In genomic region chr20:38748863-38749153, GRCh38 we compare ENCODE assay signal across 8 cellular contexts. TPM values are rescaled to one million over a fixed set of nuclear protein-coding genes. Genes with fewer than 3 reads are reported as not detected.
A peak's percentile ranks its signal among the peaks of the same experiment; 100 is the strongest.
DNase-seq lines count a peak whose midpoint lies in the region; ATAC-seq and TF ChIP-seq lines count a peak whose summit lies in the region.

No MANE protein-coding gene starts in this region.

- H3K4me3 Mint-ChIP-seq in activated CD4-positive, alpha-beta T cell treated with anti-CD3 and anti-CD28 coated beads, Interleukin-2, amount 10 ng/mL, durations not matched to agents 7 days and 5 days, result peak overlapping the region; percentile 87

- CTCF ChIA-PET in activated CD4-positive, alpha-beta T cell treated with anti-CD3 and anti-CD28 coated beads, Interleukin-2, amount 10 ng/mL, durations not matched to agents 7 days and 5 days (lab: Charles Lee), result interaction anchor here (1.4 to 2.3 kb wide), 3 partner anchors 11 to 41 kb away, joined by 3 to 7 read pairs (median 4); no protein-coding TSS in a partner anchor

- intact Hi-C loops in heart left ventricle (cut with DNase I), result no loop called here
- intact Hi-C loops in Right ventricle myocardium inferior (cut with DNase I), result no loop called here
- intact Hi-C loops in ovary (cut with DNase I), result loop anchor here in 1 of 4 donors (10.0 kb wide), 1 partner anchor 1946 kb away; no protein-coding TSS in a partner anchor

- no peaks in the 10 kb centered on the region for H3K9me3 Mint-ChIP-seq in activated CD4-positive, alpha-beta T cell treated with anti-CD3 and anti-CD28 coated beads, Interleukin-2, amount 10 ng/mL, durations not matched to agents 7 days and 5 days

- DNase-seq in heart left ventricle, result no peak
- no peak for DNase-seq in Right ventricle myocardium inferior (ENCODE audit: missing footprints)
- DNase-seq in HPDE6-E6E7 (ENCODE audit: extremely low spot score), result peak; percentile 97
- peak; percentile 59 for DNase-seq in activated CD4-positive, alpha-beta T cell treated with anti-CD3 and anti-CD28 coated beads, Interleukin-2, amount 10 ng/mL, durations not matched to agents 7 days and 5 days
- no peak for DNase-seq in ovary
- DNase-seq in amygdala (lab: John Stamatoyannopoulos, UW), result no peak
- no peak for DNase-seq in COLO668 (lab: John Stamatoyannopoulos, UW; ENCODE audit: unreplicated experiment)

- H3K27me3 ChIP-seq in heart left ventricle, result peaks cover 0 to 5% (median 0%) of the 10 kb centered on the region in 9 donors
- no peaks in the 10 kb centered on the region for H3K27me3 ChIP-seq in ovary

- peaks cover 7% of the 10 kb centered on the region for H3K36me3 Mint-ChIP-seq in activated CD4-positive, alpha-beta T cell treated with anti-CD3 and anti-CD28 coated beads, Interleukin-2, amount 10 ng/mL, durations not matched to agents 7 days and 5 days (ENCODE audit: low read depth)

- H3K36me3 ChIP-seq in heart left ventricle (peaks cover 0 to 37% (median 19%) of the 10 kb centered on the region in 9 donors), ovary (no peaks in the 10 kb centered on the region)

- H3K27me3 Mint-ChIP-seq in activated CD4-positive, alpha-beta T cell treated with anti-CD3 and anti-CD28 coated beads, Interleukin-2, amount 10 ng/mL, durations not matched to agents 7 days and 5 days, result no peaks in the 10 kb centered on the region

- H3K27ac ChIP-seq in heart left ventricle (peak overlapping the region in 11 of 12 donors; percentile 61 to 93 (median 83)), ovary (peak overlapping the region; percentile 38 to 96)

- ATAC-seq in heart left ventricle, result no peak
- no peak for ATAC-seq in Right ventricle myocardium inferior
- ATAC-seq in esophagus mucosa, result peak; percentile 82

- no peak for TF ChIP-seq EP300 in ovary (IDR thresholded peaks at IDR 0.05)

- POLR2A ChIA-PET in activated CD4-positive, alpha-beta T cell treated with anti-CD3 and anti-CD28 coated beads, Interleukin-2, amount 10 ng/mL, durations not matched to agents 7 days and 5 days (lab: Charles Lee), result no interaction called here

- TF ChIP-seq POLR2A in heart left ventricle (IDR thresholded peaks at IDR 0.05), result no peak
- no peak for TF ChIP-seq POLR2A in ovary (IDR thresholded peaks at IDR 0.05)

- H3K4me3 ChIP-seq in heart left ventricle, result peak overlapping the region; percentile 58 to 99 (median 82)
- peak overlapping the region; percentile 90 for H3K4me3 ChIP-seq in ovary

- 0 to 5% (median 3%) methylated on average over 2 to 9 of the region's 9 CpGs for WGBS in heart left ventricle, 4 donors
- 0 to 2% (median 1%) methylated on average over 9 of the region's 9 CpGs for WGBS in ovary, 3 donors

- TF ChIP-seq CTCF in heart left ventricle (IDR thresholded peaks at IDR 0.05) (no peak), ovary (IDR thresholded peaks at IDR 0.05) (no peak)

- H3K9me3 ChIP-seq in heart left ventricle, result no peaks in the 10 kb centered on the region
- no peaks in the 10 kb centered on the region for H3K9me3 ChIP-seq in ovary

- H3K27ac Mint-ChIP-seq in activated CD4-positive, alpha-beta T cell treated with anti-CD3 and anti-CD28 coated beads, Interleukin-2, amount 10 ng/mL, durations not matched to agents 7 days and 5 days, result peak overlapping the region; percentile 87

- H3K4me1 ChIP-seq in heart left ventricle, result peaks cover 4 to 17% (median 13%) of the 10 kb centered on the region in 12 donors
- peaks cover 5% of the 10 kb centered on the region for H3K4me1 ChIP-seq in ovary (ENCODE audit: insufficient read depth)

- peaks cover 20% of the 10 kb centered on the region for H3K4me1 Mint-ChIP-seq in activated CD4-positive, alpha-beta T cell treated with anti-CD3 and anti-CD28 coated beads, Interleukin-2, amount 10 ng/mL, durations not matched to agents 7 days and 5 days

RNA-seq across cellular contexts. Expression of gene ACTR5, which starts 0.5 kb away (rescaled TPM):
- total RNA-seq in heart left ventricle (1 to 10 TPM; 2.3 to 4.1 (median 3.5) TPM), Right ventricle myocardium inferior (2.6 TPM), esophagus mucosa (6.0 TPM), ovary (10 to 100 TPM in 4 of 7 donors, 1 to 10 TPM in 3; 6.2 to 12.3 (median 10.6) TPM)
- polyA plus RNA-seq in heart left ventricle (1 to 10 TPM; 2.4 to 6.4 TPM), ovary (1 to 10 TPM; 6.8 to 7.1 TPM)
- total RNA-seq in activated CD4-positive, alpha-beta T cell treated with anti-CD3 and anti-CD28 coated beads, Interleukin-2, amount 10 ng/mL, durations not matched to agents 7 days and 5 days, result 1 to 10 TPM; 7.8 to 8.1 TPM

RNA-seq across cellular contexts. Expression of gene SLC32A1, which starts 24.5 kb away (rescaled TPM):
- not detected for total RNA-seq in heart left ventricle
- not detected for polyA plus RNA-seq in heart left ventricle
- not detected for total RNA-seq in Right ventricle myocardium inferior
- total RNA-seq in activated CD4-positive, alpha-beta T cell treated with anti-CD3 and anti-CD28 coated beads, Interleukin-2, amount 10 ng/mL, durations not matched to agents 7 days and 5 days, result not detected
- not detected for total RNA-seq in esophagus mucosa
- not detected for total RNA-seq in ovary
- not detected for polyA plus RNA-seq in ovary

RNA-seq across cellular contexts. Expression of gene PPP1R16B, which starts 56.7 kb away (rescaled TPM):
- total RNA-seq in heart left ventricle, result 10 to 100 TPM in 1 of 9 donors, 1 to 10 TPM in 8; 3.4 to 11.8 (median 6.9) TPM
- 10 to 100 TPM in 1 of 2 donors, 1 to 10 TPM in 1; 1.9 to 12.2 TPM for polyA plus RNA-seq in heart left ventricle
- 9.0 TPM for total RNA-seq in Right ventricle myocardium inferior
- total RNA-seq in activated CD4-positive, alpha-beta T cell treated with anti-CD3 and anti-CD28 coated beads, Interleukin-2, amount 10 ng/mL, durations not matched to agents 7 days and 5 days, result 10 to 100 TPM; 63.6 to 67.4 TPM
- total RNA-seq in esophagus mucosa, result 2.3 TPM
- 10 to 100 TPM in 1 of 7 donors, 1 to 10 TPM in 4, under 1 TPM in 2; 0.92 to 56.4 (median 2.9) TPM for total RNA-seq in ovary
- 10 to 100 TPM in 1 of 2 donors, 1 to 10 TPM in 1; 2.5 to 11.2 TPM for polyA plus RNA-seq in ovary

Comparison
In these comparisons a context has a peak if more than half of its experiments do, and no peak if none do; other contexts are left out.
1. DNase-seq: peak in HPDE6-E6E7 (single experiment) and activated CD4-positive, alpha-beta T cell treated with anti-CD3 and anti-CD28 coated beads, Interleukin-2, amount 10 ng/mL, durations not matched to agents 7 days and 5 days (single experiment); none in heart left ventricle (0 of 5), Right ventricle myocardium inferior (single experiment), ovary (0 of 5), amygdala (0 of 56) and COLO668 (single experiment).